ENCODE assay signal across 1 cellular context in genomic region chr1:67755619-67756018, GRCh38.
TF ChIP-seq lines count a peak whose summit lies in the region.

No MANE protein-coding gene starts in this region.

TF ChIP-seq in GM12878, 131 proteins besides CTCF, POLR2A, EP300 and RAD21 (continued from another document):
- TF ChIP-seq ZBTB4 (CRISPR knock-in tag; IDR thresholded peaks at IDR 0.05) = no peak
- TF ChIP-seq ZNF24 (IDR thresholded peaks at IDR 0.05) = no peak
- no peak for TF ChIP-seq BHLHE40 (IDR thresholded peaks at IDR 0.05; ENCODE audit: borderline replicate concordance in 1 of 2, low read depth in 2 of 2, low read length in 1 of 2)
- TF ChIP-seq RELB (IDR thresholded peaks at IDR 0.05; ENCODE audit: low read depth) = no peak
- TF ChIP-seq STAT3 (IDR thresholded peaks at IDR 0.05; ENCODE audit: low read depth, low read length) = no peak
TF ChIP-seq in GM12878: peak in this region for 0.
